24 cellular contexts compared by ENCODE assay signal in genomic region chr10:28906934-28907333, GRCh38.
DNase-seq lines count a peak whose midpoint lies in the region; ATAC-seq and TF ChIP-seq lines count a peak whose summit lies in the region.
"Had no signal": no experiment of that assay in that cellular context is flagged by ENCODE, and none has a peak within 500 bp of the region (broad histone marks: within the 10 kb centered on the region; RNA-seq: fewer than 3 reads in every experiment).

No MANE protein-coding gene starts in this region.

- TF ChIP-seq CTCF in hepatocyte (IDR thresholded peaks at IDR 0.05; ENCODE audit: poor library complexity) (no peak), BE2C (IDR thresholded peaks at IDR 0.05; ENCODE audit: low read depth, low read length) (no peak)

- DNase-seq in LHCN-M2 (ENCODE audit: low read depth), result peak; percentile 31
- DNase-seq in astrocyte of the hippocampus (ENCODE audit: low read depth, low spot score), result peak; percentile 19
- no peak for DNase-seq in hepatocyte (ENCODE audit: low spot score)
- DNase-seq in BE2C, result no peak
- DNase-seq in NCI-H526 treated with DMSO at 0.1 percent for 48 hours (lab: John Stamatoyannopoulos, UW), result no peak
- DNase-seq in OCI-M1 (lab: John Stamatoyannopoulos, UW), result no peak
- DNase-seq: activated CD4-positive, alpha-beta memory T cell treated with anti-CD3 and anti-CD28 coated beads, Interleukin-2, amount 10 ng/mL, durations not matched to agents 7 days and 5 days; activated naive CD4-positive, alpha-beta T cell treated with anti-CD3 and anti-CD28 coated beads for 36 hours; CD8-positive, alpha-beta T cell; colonic mucosa; DMS53; GOT3; mesendoderm; natural killer cell; NCI-H1436 treated with DMSO at 0.1 percent for 48 hours; NCI-H2171 treated with DMSO at 0.1 percent for 48 hours; NCI-H748 treated with DMSO at 0.1 percent for 48 hours; psoas muscle; SIG-M5; testis had no signal

- no peaks in the 10 kb centered on the region for H3K79me2 ChIP-seq in hepatocyte

- H3K36me3 ChIP-seq in BLaER1 (no peaks in the 10 kb centered on the region), hepatocyte (replicated peaks; ENCODE audit: insufficient read depth, low read depth) (no peaks in the 10 kb centered on the region), BE2C (no peaks in the 10 kb centered on the region)
- H3K36me3 ChIP-seq: colonic mucosa had no signal

- ATAC-seq in HG02840 (IDR thresholded peaks at IDR 0.05; ENCODE audit: low FRiP score, unreplicated experiment), result no peak
- ATAC-seq: CD8-positive, alpha-beta T cell; natural killer cell; psoas muscle; stimulated activated effector memory CD8-positive, alpha-beta T cell treated with anti-CD3 and anti-CD28 coated beads, Interleukin-12 subunit alpha, Interleukin-12 subunit beta, amount 100 ng/mL, for 72 hours had no signal

- H3K9me3 ChIP-seq in BLaER1, result 0 out of 2 replicates have a peak, but pooled peaks cover 4% of the 10 kb centered on the region
- no peaks in the 10 kb centered on the region for H3K9me3 ChIP-seq in hepatocyte (ENCODE audit: low read depth)
- H3K9me3 ChIP-seq in BE2C, result no peaks in the 10 kb centered on the region
- H3K9me3 ChIP-seq: colonic mucosa, psoas muscle, testis had no signal

- H3K4me3 ChIP-seq in BLaER1, result no peak overlapping the region
- H3K4me3 ChIP-seq in hepatocyte, result no peak overlapping the region
- H3K4me3 ChIP-seq in BE2C (ENCODE audit: low read depth, low read length), result no peak overlapping the region
- H3K4me3 ChIP-seq: colonic mucosa, psoas muscle, testis had no signal

- no peaks in the 10 kb centered on the region for H3K27me3 ChIP-seq in BLaER1
- H3K27me3 ChIP-seq in hepatocyte, result no peaks in the 10 kb centered on the region
- H3K27me3 ChIP-seq in BE2C, result no peaks in the 10 kb centered on the region
- H3K27me3 ChIP-seq: colonic mucosa, testis had no signal

- no peak overlapping the region for H2AFZ ChIP-seq in hepatocyte

- WGBS in hepatocyte (ENCODE audit: low lambda C conversion rate, missing lambda C conversion rate), result 81% methylated on average over 3 of the region's 3 CpGs

- H3K27ac ChIP-seq in BLaER1, result no peak overlapping the region
- peak overlapping the region; percentile 4 for H3K27ac ChIP-seq in hepatocyte
- H3K27ac ChIP-seq: colonic mucosa, psoas muscle, testis, VCaP had no signal

- no peak overlapping the region for H3K9ac ChIP-seq in BLaER1

- no peaks in the 10 kb centered on the region for H3K9me2 ChIP-seq in hepatocyte (replicated peaks; ENCODE audit: insufficient read depth)

- H3K4me2 ChIP-seq in BLaER1 (peak overlapping the region; percentile 84), hepatocyte (no peak overlapping the region)

- H4K20me1 ChIP-seq in BLaER1 (no peaks in the 10 kb centered on the region), hepatocyte (ENCODE audit: insufficient read depth, poor library complexity, severe bottlenecking) (no peaks in the 10 kb centered on the region)

- peaks cover 26% of the 10 kb centered on the region for H3K4me1 ChIP-seq in BLaER1
- H3K4me1 ChIP-seq in hepatocyte (ENCODE audit: insufficient read depth), result peaks cover 7% of the 10 kb centered on the region
- peaks cover 18% of the 10 kb centered on the region for H3K4me1 ChIP-seq in BE2C
- H3K4me1 ChIP-seq: colonic mucosa, psoas muscle, testis had no signal

Comparison
In these comparisons a context has a peak if more than half of its experiments do, and no peak if none do; other contexts are left out.
1. DNase-seq: peak in LHCN-M2 (single experiment) and astrocyte of the hippocampus (single experiment); none in hepatocyte (single experiment), BE2C (single experiment), NCI-H526 treated with DMSO at 0.1 percent for 48 hours (single experiment) and OCI-M1 (single experiment).